Comparison of ENCODE assay signal across 17 cellular contexts in genomic region chr10:79180619-79181221, GRCh38.
DNase-seq lines count a peak whose midpoint lies in the region; ATAC-seq, FAIRE-seq and TF ChIP-seq lines count a peak whose summit lies in the region.
"Had no signal": no experiment of that assay in that cellular context is flagged by ENCODE, and none has a peak within 500 bp of the region (broad histone marks: within the 10 kb centered on the region; RNA-seq: fewer than 3 reads in every experiment).

No MANE protein-coding gene starts in this region.

- in situ Hi-C loops in GM23248 (cut with MboI) = no loop called here

- H3K9me3 Mint-ChIP-seq in stimulated activated effector memory CD8-positive, alpha-beta T cell treated with anti-CD3 and anti-CD28 coated beads, Interleukin-12 subunit alpha, Interleukin-12 subunit beta, amount 100 ng/mL, for 72 hours = no peaks in the 10 kb centered on the region
- H3K9me3 Mint-ChIP-seq in stimulated activated naive B cell treated with anti-CD40 and anti-IgM and Interleukin-4, amounts not matched to agents 10 μg/mL and 1 μg/mL and 100 μg/mL, for 72 hours = no peaks in the 10 kb centered on the region
- H3K9me3 Mint-ChIP-seq: activated naive CD4-positive, alpha-beta T cell treated with anti-CD3 and anti-CD28 coated beads, Interleukin-2, amount 50 U/mL, for 72 hours; CD4-positive, CD25-positive, alpha-beta regulatory T cell; naive thymus-derived CD4-positive, alpha-beta T cell had no signal

- peak overlapping the region; percentile 29 for H3K27ac Mint-ChIP-seq in stimulated activated effector memory CD8-positive, alpha-beta T cell treated with anti-CD3 and anti-CD28 coated beads, Interleukin-12 subunit alpha, Interleukin-12 subunit beta, amount 100 ng/mL, for 72 hours
- no peak overlapping the region for H3K27ac Mint-ChIP-seq in stimulated activated naive B cell treated with anti-CD40 and anti-IgM and Interleukin-4, amounts not matched to agents 10 μg/mL and 1 μg/mL and 100 μg/mL, for 72 hours
- H3K27ac Mint-ChIP-seq: naive thymus-derived CD4-positive, alpha-beta T cell had no signal

- no peaks in the 10 kb centered on the region for H4K20me1 ChIP-seq in GM23248 (ENCODE audit: insufficient read depth)

- DNase-seq in GM23248 (peak; percentile 31), UCSD-AML1 (lab: John Stamatoyannopoulos, UW; ENCODE audit: unreplicated experiment) (peak; percentile 39), kidney (peak; percentile 59), NCI-H1105 treated with DMSO at 0.1 percent for 48 hours (lab: John Stamatoyannopoulos, UW) (no peak)
- DNase-seq in stimulated activated effector memory CD8-positive, alpha-beta T cell treated with anti-CD3 and anti-CD28 coated beads, Interleukin-12 subunit alpha, Interleukin-12 subunit beta, amount 100 ng/mL, for 72 hours (ENCODE audit: low spot score in 2 of 2) = no peak
- DNase-seq in stimulated activated naive B cell treated with anti-CD40 and anti-IgM and Interleukin-4, amounts not matched to agents 10 μg/mL and 1 μg/mL and 100 μg/mL, for 72 hours = no peak
- DNase-seq: activated CD4-positive, CD25-positive, alpha-beta regulatory T cell treated with anti-CD3 and anti-CD28 coated beads, Interleukin-2, amount 50 U/mL, for 72 hours; activated CD8-positive, alpha-beta memory T cell treated with anti-CD3 and anti-CD28 coated beads, Interleukin-2, amount 50 U/mL, for 48 hours; CD4-positive, CD25-positive, alpha-beta regulatory T cell; islet precursor cell; naive thymus-derived CD4-positive, alpha-beta T cell; NCI-H226; small intestine had no signal

- H3K9ac ChIP-seq in GM23248 = no peak overlapping the region; the same call in 1 of the 2 replicates
- H3K9ac ChIP-seq in kidney (ENCODE audit: low read length in 2 of 2) = peak overlapping the region in 1 of 2 donors; percentile 41

- peaks cover 51% of the 10 kb centered on the region for H3F3A ChIP-seq in GM23248 (ENCODE audit: insufficient read depth)

- peaks cover 51% of the 10 kb centered on the region for H3K79me2 ChIP-seq in GM23248 (ENCODE audit: insufficient read depth)

- H3K36me3 ChIP-seq in GM23248 (ENCODE audit: low read depth) = no peaks in the 10 kb centered on the region
- H3K36me3 ChIP-seq in kidney (ENCODE audit: control insufficient read depth in 1 of 2, insufficient read depth in 2 of 2, low read length in 2 of 2) = no peaks in the 10 kb centered on the region
- H3K36me3 ChIP-seq: thoracic aorta had no signal

- H3K27me3 Mint-ChIP-seq in stimulated activated naive B cell treated with anti-CD40 and anti-IgM and Interleukin-4, amounts not matched to agents 10 μg/mL and 1 μg/mL and 100 μg/mL, for 72 hours = peaks cover 3 to 32% of the 10 kb centered on the region in 2 donors
- H3K27me3 Mint-ChIP-seq: CD4-positive, CD25-positive, alpha-beta regulatory T cell had no signal

- ATAC-seq in stimulated activated effector memory CD8-positive, alpha-beta T cell treated with anti-CD3 and anti-CD28 coated beads, Interleukin-12 subunit alpha, Interleukin-12 subunit beta, amount 100 ng/mL, for 72 hours = no peak
- ATAC-seq in GM19467 (IDR thresholded peaks at IDR 0.05; ENCODE audit: unreplicated experiment) (no peak), HG03432 (IDR thresholded peaks at IDR 0.05; ENCODE audit: unreplicated experiment) (no peak)
- no peak for ATAC-seq in stimulated activated naive B cell treated with anti-CD40 and anti-IgM and Interleukin-4, amounts not matched to agents 10 μg/mL and 1 μg/mL and 100 μg/mL, for 72 hours (replicated peaks)
- ATAC-seq: naive thymus-derived CD4-positive, alpha-beta T cell had no signal

- H2AFZ ChIP-seq in GM23248 = no peak overlapping the region

- intact Hi-C loops in kidney (cut with DNase I) = no loop called here

- H3K4me3 ChIP-seq in GM23248 = no peak overlapping the region
- no peak overlapping the region for H3K4me3 ChIP-seq in kidney (ENCODE audit: low read length in 2 of 2)
- H3K4me3 ChIP-seq: thoracic aorta had no signal

- 69 to 73% methylated on average over 10 of the region's 10 CpGs for WGBS in GM23248 (ENCODE audit: low coverage in 1 of 2, low lambda C conversion rate in 2 of 2, missing lambda C conversion rate in 2 of 2), 2 experiments

- no peak overlapping the region for H3K4me2 ChIP-seq in GM23248 (ENCODE audit: unreplicated experiment)

- H3K36me3 Mint-ChIP-seq in stimulated activated effector memory CD8-positive, alpha-beta T cell treated with anti-CD3 and anti-CD28 coated beads, Interleukin-12 subunit alpha, Interleukin-12 subunit beta, amount 100 ng/mL, for 72 hours = peaks cover 6% of the 10 kb centered on the region
- H3K36me3 Mint-ChIP-seq in stimulated activated naive B cell treated with anti-CD40 and anti-IgM and Interleukin-4, amounts not matched to agents 10 μg/mL and 1 μg/mL and 100 μg/mL, for 72 hours = no peaks in the 10 kb centered on the region
- H3K36me3 Mint-ChIP-seq: activated naive CD4-positive, alpha-beta T cell treated with anti-CD3 and anti-CD28 coated beads, Interleukin-2, amount 50 U/mL, for 72 hours; CD4-positive, CD25-positive, alpha-beta regulatory T cell; naive thymus-derived CD4-positive, alpha-beta T cell had no signal

- no peaks in the 10 kb centered on the region for H3K4me1 Mint-ChIP-seq in stimulated activated effector memory CD8-positive, alpha-beta T cell treated with anti-CD3 and anti-CD28 coated beads, Interleukin-12 subunit alpha, Interleukin-12 subunit beta, amount 100 ng/mL, for 72 hours
- peaks cover 11 to 28% of the 10 kb centered on the region in 2 donors for H3K4me1 Mint-ChIP-seq in stimulated activated naive B cell treated with anti-CD40 and anti-IgM and Interleukin-4, amounts not matched to agents 10 μg/mL and 1 μg/mL and 100 μg/mL, for 72 hours

- 0 out of 2 replicates have a peak overlapping the region, but pooled peaks have one; percentile 18 for H3K27ac ChIP-seq in GM23248
- H3K27ac ChIP-seq in kidney (ENCODE audit: low read depth in 2 of 2, low read length in 2 of 2) = peak overlapping the region; percentile 78 to 95
- H3K27ac ChIP-seq: thoracic aorta had no signal

- no peak for TF ChIP-seq CTCF in kidney (IDR thresholded peaks at IDR 0.05; ENCODE audit: borderline replicate concordance, extremely low read depth, insufficient read depth)

- H3K9me3 ChIP-seq in GM23248 (ENCODE audit: low read depth) (no peaks in the 10 kb centered on the region), kidney (ENCODE audit: control insufficient read depth in 1 of 2, low read length in 2 of 2) (no peaks in the 10 kb centered on the region)
- H3K9me3 ChIP-seq: thoracic aorta had no signal

- H3K4me1 ChIP-seq in GM23248 (ENCODE audit: insufficient read depth) (peaks cover 68% of the 10 kb centered on the region), kidney (ENCODE audit: control insufficient read depth in 1 of 2, insufficient read depth in 1 of 2, low read depth in 1 of 2, low read length in 2 of 2) (peaks cover 86 to 98% of the 10 kb centered on the region in 2 donors)

- no peaks in the 10 kb centered on the region for H3K27me3 ChIP-seq in GM23248 (replicated peaks; ENCODE audit: insufficient read depth)

- FAIRE-seq in kidney (lab: Jason Lieb, UNC) = no peak
- FAIRE-seq: small intestine had no signal

- H3K9me2 ChIP-seq in GM23248 (ENCODE audit: insufficient read depth) = no peaks in the 10 kb centered on the region

- no peak overlapping the region for H3K4me3 Mint-ChIP-seq in stimulated activated effector memory CD8-positive, alpha-beta T cell treated with anti-CD3 and anti-CD28 coated beads, Interleukin-12 subunit alpha, Interleukin-12 subunit beta, amount 100 ng/mL, for 72 hours
- H3K4me3 Mint-ChIP-seq in stimulated activated naive B cell treated with anti-CD40 and anti-IgM and Interleukin-4, amounts not matched to agents 10 μg/mL and 1 μg/mL and 100 μg/mL, for 72 hours = no peak overlapping the region
- H3K4me3 Mint-ChIP-seq: CD4-positive, CD25-positive, alpha-beta regulatory T cell; naive thymus-derived CD4-positive, alpha-beta T cell had no signal

Comparison
In these comparisons a context has a peak if more than half of its experiments do, and no peak if none do; other contexts are left out.
1. DNase-seq: peak in GM23248 (single experiment), UCSD-AML1 (single experiment) and kidney (single experiment); none in stimulated activated effector memory CD8-positive, alpha-beta T cell treated with anti-CD3 and anti-CD28 coated beads, Interleukin-12 subunit alpha, Interleukin-12 subunit beta, amount 100 ng/mL, for 72 hours (0 of 2), stimulated activated naive B cell treated with anti-CD40 and anti-IgM and Interleukin-4, amounts not matched to agents 10 μg/mL and 1 μg/mL and 100 μg/mL, for 72 hours (single experiment) and NCI-H1105 treated with DMSO at 0.1 percent for 48 hours (single experiment).